ENCODE assay signal across 11 cellular contexts in the genomic region with DNA sequence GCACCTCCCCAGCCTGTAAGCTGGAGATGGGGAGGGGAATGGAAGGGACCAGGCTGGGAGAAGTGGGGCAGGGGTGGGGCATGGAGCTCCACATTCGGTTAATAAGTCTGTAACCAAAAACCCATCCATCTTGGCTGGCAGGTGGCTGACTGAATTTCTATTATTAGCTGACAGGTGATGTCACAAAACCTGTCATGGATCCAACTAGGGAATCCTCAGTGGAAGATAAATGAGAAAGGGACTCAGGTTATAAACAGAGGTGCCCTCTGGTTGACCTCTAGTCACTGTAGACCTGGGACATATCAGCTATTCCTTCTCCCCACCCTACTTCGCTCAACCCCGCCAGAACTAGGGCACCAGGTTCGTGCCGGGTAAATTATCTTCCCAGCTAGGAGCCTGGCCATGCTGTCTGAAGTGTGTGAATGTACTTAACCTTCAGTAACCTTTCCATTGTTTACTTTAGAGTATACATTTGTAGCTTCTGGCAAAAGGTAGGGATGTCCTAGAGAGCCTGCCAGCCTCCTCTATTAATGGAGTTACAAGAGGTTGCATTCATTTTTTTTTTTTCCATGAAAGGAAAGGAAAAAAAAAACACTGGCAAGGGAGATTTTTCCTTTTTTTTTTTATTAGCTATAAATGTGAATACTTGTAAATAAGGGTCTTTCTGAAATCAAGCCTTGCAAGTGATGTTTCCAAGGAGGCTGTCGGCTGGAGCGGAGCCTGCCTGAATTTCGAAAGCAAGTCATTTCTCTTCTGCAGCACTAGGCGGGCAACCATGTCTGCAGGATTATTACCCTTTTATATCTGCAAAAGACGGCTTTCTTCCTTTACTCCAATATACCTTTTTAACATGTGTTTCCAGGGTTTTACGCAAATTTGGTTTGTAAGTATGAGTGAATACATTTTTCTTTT.
DNase-seq lines count a peak whose midpoint lies in the region; ATAC-seq, FAIRE-seq and TF ChIP-seq lines count a peak whose summit lies in the region.
"Had no signal": no experiment of that assay in that cellular context is flagged by ENCODE, and none has a peak within 500 bp of the region (broad histone marks: within the 10 kb centered on the region; RNA-seq: fewer than 3 reads in every experiment).

No MANE protein-coding gene starts in this region.

- H3K27ac ChIP-seq in endothelial cell of umbilical vein (ENCODE audit: insufficient read depth, low read depth, low read length) (no peak overlapping the region), psoas muscle (peak overlapping the region; percentile 85)
- no peak overlapping the region for H3K27ac ChIP-seq in CD4-positive, alpha-beta memory T cell (ENCODE audit: low read depth, low read length)

- H3K9me3 Mint-ChIP-seq in Caco-2 (ENCODE audit: unreplicated experiment), result no peaks in the 10 kb centered on the region
- H3K9me3 Mint-ChIP-seq in CD4-positive, alpha-beta memory T cell, result no peaks in the 10 kb centered on the region
- H3K9me3 Mint-ChIP-seq: activated naive CD8-positive, alpha-beta T cell treated with anti-CD3 and anti-CD28 coated beads for 36 hours; T-cell had no signal

- ATAC-seq in psoas muscle, result peak; percentile 85 to 91 (median 88)
- ATAC-seq in HG02623 (IDR thresholded peaks at IDR 0.05; ENCODE audit: unreplicated experiment), result no peak
- ATAC-seq: stimulated activated naive CD8-positive, alpha-beta T cell treated with anti-CD3 and anti-CD28 coated beads, Interleukin-15, Interleukin-2, amounts not matched to agents 100 U/mL and 50 U/mL, for 24 hours had no signal

- H3K4me1 Mint-ChIP-seq in Caco-2 (ENCODE audit: low read depth, unreplicated experiment), result peaks cover 11% of the 10 kb centered on the region
- H3K4me1 Mint-ChIP-seq in CD4-positive, alpha-beta memory T cell, result peaks cover 17 to 37% (median 29%) of the 10 kb centered on the region in 4 donors

- intact Hi-C loops in endothelial cell of umbilical vein (cut with micrococcal nuclease), result loop anchor here (10.0 kb wide), 1 partner anchor 503 kb away; no protein-coding TSS in a partner anchor
- intact Hi-C loops in psoas muscle (cut with DNase I), result loop anchor here (5.0 to 10.0 kb wide), 8 partner anchors 35 to 623 kb away; no protein-coding TSS in a partner anchor
- intact Hi-C loops in Caco-2 (cut with micrococcal nuclease; ENCODE audit: unreplicated experiment), result loop anchor here (10.0 kb wide), 1 partner anchor 413 kb away; the partner anchor contains the start of gene ARID1B
- intact Hi-C loops in CD4-positive, alpha-beta memory T cell (cut with micrococcal nuclease), result loop anchor here (10.0 kb wide), 1 partner anchor 813 kb away; no protein-coding TSS in a partner anchor

- H3K9me1 ChIP-seq in endothelial cell of umbilical vein (replicated peaks; ENCODE audit: control insufficient read depth, extremely low read depth, insufficient read depth, low read length), result no peaks in the 10 kb centered on the region

- no peaks in the 10 kb centered on the region for H3K9me3 ChIP-seq in endothelial cell of umbilical vein (replicated peaks; ENCODE audit: control insufficient read depth, insufficient read depth, low read length)
- H3K9me3 ChIP-seq in psoas muscle, result no peaks in the 10 kb centered on the region
- H3K9me3 ChIP-seq in Caco-2, result no peaks in the 10 kb centered on the region
- no peaks in the 10 kb centered on the region for H3K9me3 ChIP-seq in CD4-positive, alpha-beta memory T cell (ENCODE audit: control insufficient read depth in 1 of 2, low read length in 2 of 2)

- no peak overlapping the region for H2AFZ ChIP-seq in endothelial cell of umbilical vein (ENCODE audit: low read depth, low read length)

- POLR2A ChIA-PET in endothelial cell of umbilical vein (lab: Charles Lee), result no interaction called here
- POLR2A ChIA-PET in Caco-2 (lab: Charles Lee), result no interaction called here
- POLR2A ChIA-PET in CD4-positive, alpha-beta memory T cell (lab: Charles Lee; ENCODE audit: partially characterized antibody), result interaction anchor here (0.6 kb wide), 1 partner anchor 21 kb away, joined by 3 read pairs; no protein-coding TSS in a partner anchor

- H3K9ac ChIP-seq in endothelial cell of umbilical vein (replicated peaks; ENCODE audit: extremely low read depth, insufficient read depth, low read length), result no peak overlapping the region

- 44 to 48% (median 46%) methylated on average over 11 of the region's 11 CpGs for WGBS in psoas muscle, 3 donors

- no peaks in the 10 kb centered on the region for H4K20me1 ChIP-seq in endothelial cell of umbilical vein (replicated peaks; ENCODE audit: control insufficient read depth, extremely low read depth, insufficient read depth, low read length)

- CTCF ChIA-PET in endothelial cell of umbilical vein (lab: Charles Lee) (interaction anchor here (0.9 to 2.1 kb wide), 7 partner anchors 8 to 150 kb away, joined by 3 to 7 read pairs (median 4); no protein-coding TSS in a partner anchor), Caco-2 (lab: Charles Lee) (interaction anchor here (0.6 to 0.9 kb wide), 2 partner anchors 49 to 142 kb away, joined by 3 read pairs; no protein-coding TSS in a partner anchor)
- CTCF ChIA-PET in CD4-positive, alpha-beta memory T cell (lab: Charles Lee; ENCODE audit: partially characterized antibody), result interaction anchor here (0.6 to 1.3 kb wide), 3 partner anchors 15 to 629 kb away, joined by 3 read pairs; no protein-coding TSS in a partner anchor

- no peaks in the 10 kb centered on the region for H3K4me1 ChIP-seq in endothelial cell of umbilical vein (ENCODE audit: control insufficient read depth, extremely low read depth, insufficient read depth, low read length)
- H3K4me1 ChIP-seq in psoas muscle, result peaks cover 18% of the 10 kb centered on the region
- H3K4me1 ChIP-seq in Caco-2, result no peaks in the 10 kb centered on the region; the same call in none of the 2 replicates
- peaks cover 18% of the 10 kb centered on the region for H3K4me1 ChIP-seq in CD4-positive, alpha-beta memory T cell (ENCODE audit: insufficient read depth, low read length)

- H3K4me3 ChIP-seq in endothelial cell of umbilical vein (replicated peaks in 1 of 3; ENCODE audit: insufficient read depth in 1 of 3, low read depth in 1 of 3, low read length in 3 of 3), result no peak overlapping the region
- no peak overlapping the region for H3K4me3 ChIP-seq in psoas muscle
- H3K4me3 ChIP-seq in Caco-2 (ENCODE audit: low read depth, low read length), result no peak overlapping the region
- H3K4me3 ChIP-seq in CD4-positive, alpha-beta memory T cell (ENCODE audit: low read length in 2 of 2), result no peak overlapping the region

- BruUV-seq in endothelial cell of umbilical vein (replicated peaks; lab: Mats Ljungman, UMichigan) (no TSS peak), Caco-2 (replicated peaks; lab: Mats Ljungman, UMichigan) (no TSS peak)

- no peak overlapping the region for H3K4me2 ChIP-seq in endothelial cell of umbilical vein (ENCODE audit: insufficient read depth, low read length)

- H3K27me3 ChIP-seq in endothelial cell of umbilical vein (ENCODE audit: control insufficient read depth in 2 of 2, insufficient read depth in 2 of 2, low read length in 2 of 2) (no peaks in the 10 kb centered on the region), psoas muscle (ENCODE audit: insufficient read depth in 3 of 3, low read length in 2 of 3) (no peaks in the 10 kb centered on the region), Caco-2 (replicated peaks; ENCODE audit: control insufficient read depth, insufficient read depth, low read length) (no peaks in the 10 kb centered on the region)
- H3K27me3 ChIP-seq in CD4-positive, alpha-beta memory T cell (ENCODE audit: insufficient read depth, low read length), result no peaks in the 10 kb centered on the region

- DNase-seq in HuH-7.5 (ENCODE audit: low spot score), result peak; percentile 75
- peak; percentile 97 for DNase-seq in NCI-H2227 treated with DMSO at 0.1 percent for 48 hours (lab: John Stamatoyannopoulos, UW)
- DNase-seq in endothelial cell of umbilical vein (ENCODE audit: low read depth, low spot score), result peak; percentile 63
- no peak for DNase-seq in psoas muscle
- no peak for DNase-seq in T1000 (lab: John Stamatoyannopoulos, UW)
- no peak for DNase-seq in Caco-2
- DNase-seq in CD4-positive, alpha-beta memory T cell, result no peak
- DNase-seq: activated naive CD8-positive, alpha-beta T cell treated with anti-CD3 and anti-CD28 coated beads for 36 hours; stimulated activated naive CD8-positive, alpha-beta T cell treated with anti-CD3 and anti-CD28 coated beads, Interleukin-15, Interleukin-2, amounts not matched to agents 100 U/mL and 50 U/mL, for 24 hours had no signal

- no peaks in the 10 kb centered on the region for H3K79me2 ChIP-seq in endothelial cell of umbilical vein (ENCODE audit: control insufficient read depth, insufficient read depth, low read length)

- TF ChIP-seq CTCF in endothelial cell of umbilical vein (IDR thresholded peaks at IDR 0.05; ENCODE audit: extremely low read depth in 1 of 2, insufficient read depth in 1 of 2, low read depth in 1 of 2, low read length in 2 of 2) (no peak), psoas muscle (IDR thresholded peaks at IDR 0.05) (no peak), Caco-2 (IDR thresholded peaks at IDR 0.05; ENCODE audit: insufficient read depth in 1 of 2, low read depth in 1 of 2, low read length in 1 of 2, severe bottlenecking in 1 of 2, unreplicated experiment in 1 of 2) (no peak)

- no peak overlapping the region for H3K27ac Mint-ChIP-seq in Caco-2 (ENCODE audit: unreplicated experiment)
- peak overlapping the region in 3 of 7 donors; percentile 5 to 48 (median 35) for H3K27ac Mint-ChIP-seq in CD4-positive, alpha-beta memory T cell
- H3K27ac Mint-ChIP-seq: T-cell had no signal

- dilution Hi-C loops in endothelial cell of umbilical vein (cut with MboI; ENCODE audit: extremely low pct_ligation_motif_present, low sequenced_read_pairs), result no loop called here

- H3K36me3 ChIP-seq in endothelial cell of umbilical vein (ENCODE audit: control insufficient read depth in 2 of 2, extremely low read depth in 1 of 2, insufficient read depth in 2 of 2, low read length in 2 of 2) (peaks cover 12 to 30% of the 10 kb centered on the region in 2 experiments), psoas muscle (ENCODE audit: insufficient read depth in 1 of 2, low read depth in 1 of 2) (peaks cover 0 to 59% of the 10 kb centered on the region in 2 donors), Caco-2 (ENCODE audit: control insufficient read depth, insufficient read depth, low read length) (peaks cover 6% of the 10 kb centered on the region)
- peaks cover 56% of the 10 kb centered on the region for H3K36me3 ChIP-seq in CD4-positive, alpha-beta memory T cell (ENCODE audit: insufficient read depth, low read length)

- no peak overlapping the region for H3K4me3 Mint-ChIP-seq in Caco-2 (ENCODE audit: unreplicated experiment)
- no peak overlapping the region for H3K4me3 Mint-ChIP-seq in CD4-positive, alpha-beta memory T cell
- H3K4me3 Mint-ChIP-seq: activated naive CD8-positive, alpha-beta T cell treated with anti-CD3 and anti-CD28 coated beads for 36 hours; T-cell had no signal

- no peaks in the 10 kb centered on the region for H3K27me3 Mint-ChIP-seq in Caco-2 (ENCODE audit: insufficient read depth, unreplicated experiment)
- no peaks in the 10 kb centered on the region for H3K27me3 Mint-ChIP-seq in CD4-positive, alpha-beta memory T cell
- H3K27me3 Mint-ChIP-seq: activated naive CD8-positive, alpha-beta T cell treated with anti-CD3 and anti-CD28 coated beads for 36 hours; T-cell had no signal

- TF ChIP-seq POLR2A in endothelial cell of umbilical vein (IDR thresholded peaks at IDR 0.05; ENCODE audit: low read depth, low read length), result no peak

- peaks cover 46% of the 10 kb centered on the region for H3K36me3 Mint-ChIP-seq in Caco-2 (ENCODE audit: insufficient read depth, unreplicated experiment)
- peaks cover 51 to 78% of the 10 kb centered on the region in 2 donors for H3K36me3 Mint-ChIP-seq in CD4-positive, alpha-beta memory T cell

- no peak for FAIRE-seq in endothelial cell of umbilical vein (lab: Jason Lieb, UNC)

Comparison
In these comparisons a context has a peak if more than half of its experiments do, and no peak if none do; other contexts are left out.
1. DNase-seq: peak in HuH-7.5 (single experiment), NCI-H2227 treated with DMSO at 0.1 percent for 48 hours (single experiment) and endothelial cell of umbilical vein (single experiment); none in psoas muscle (0 of 2), T1000 (single experiment), Caco-2 (0 of 2) and CD4-positive, alpha-beta memory T cell (0 of 5).